Comparison of ENCODE assay signal across 15 cellular contexts in the genomic region with DNA sequence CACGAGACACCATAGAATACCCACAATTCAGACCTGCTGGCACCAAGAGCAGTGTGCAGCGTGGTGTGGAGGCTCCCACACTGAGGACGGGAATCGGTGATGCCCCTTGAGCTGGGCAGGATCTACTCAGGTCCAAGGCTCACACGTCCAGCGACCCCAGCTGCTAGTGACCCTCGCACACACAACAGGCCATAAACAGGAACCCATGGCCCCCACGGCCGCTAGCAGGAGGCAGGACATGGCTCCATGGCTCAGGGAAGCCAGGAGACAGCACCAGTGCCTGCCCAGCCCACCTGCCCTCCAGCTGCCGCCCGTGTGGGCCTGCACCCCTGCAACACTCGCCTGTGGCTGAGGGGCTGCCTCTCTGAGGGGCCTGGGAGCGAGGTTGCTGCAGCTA.
"Had no signal": no experiment of that assay in that cellular context is flagged by ENCODE, and none has a peak within 500 bp of the region (broad histone marks: within the 10 kb centered on the region; RNA-seq: fewer than 3 reads in every experiment).

No MANE protein-coding gene starts in this region.

- H3K36me3 Mint-ChIP-seq: immature natural killer cell; stimulated activated naive B cell treated with anti-CD40 and anti-IgM and Interleukin-4, amounts not matched to agents 10 μg/mL and 1 μg/mL and 100 μg/mL, for 72 hours; WTC11 had no signal

- DNase-seq: activated CD4-positive, alpha-beta T cell treated with anti-CD3 and anti-CD28 coated beads for 48 hours; activated CD8-positive, alpha-beta T cell treated with anti-CD3 and anti-CD28 coated beads for 36 hours; activated naive CD4-positive, alpha-beta T cell treated with Interleukin-2 at 50 U/mL for 16 hours; aorta; effector memory CD4-positive, alpha-beta T cell; foreskin keratinocyte; immature natural killer cell; stimulated activated naive B cell treated with anti-CD40 and anti-IgM and Interleukin-4, amounts not matched to agents 10 μg/mL and 1 μg/mL and 100 μg/mL, for 72 hours; SW 1271; trophoblast cell had no signal

- H3K4me3 Mint-ChIP-seq: activated CD8-positive, alpha-beta T cell treated with anti-CD3 and anti-CD28 coated beads for 36 hours; activated T-helper 17 cell treated with anti-CD3 and anti-CD28 coated beads, Interleukin-2, amount 50 U/mL, for 72 hours; dendritic cell treated with granulocyte-macrophage colony-stimulating factor and Interleukin-4, amounts not matched to agents 40 ng/mL and 50 ng/mL, for 4 days; immature natural killer cell; stimulated activated naive B cell treated with anti-CD40 and anti-IgM and Interleukin-4, amounts not matched to agents 10 μg/mL and 1 μg/mL and 100 μg/mL, for 72 hours; WTC11 had no signal

- H3K9me3 ChIP-seq: breast epithelium, pancreas had no signal

- H3K9me3 Mint-ChIP-seq: activated CD8-positive, alpha-beta T cell treated with anti-CD3 and anti-CD28 coated beads for 36 hours; activated T-helper 17 cell treated with anti-CD3 and anti-CD28 coated beads, Interleukin-2, amount 50 U/mL, for 72 hours; immature natural killer cell; WTC11 had no signal

- ATAC-seq: activated CD8-positive, alpha-beta T cell treated with anti-CD3 and anti-CD28 coated beads for 36 hours; activated T-helper 17 cell treated with anti-CD3 and anti-CD28 coated beads, Interleukin-2, amount 50 U/mL, for 72 hours; foreskin keratinocyte; pancreas; WTC11 had no signal

- H3K27ac ChIP-seq: breast epithelium, foreskin keratinocyte, pancreas had no signal

- H3K36me3 ChIP-seq: breast epithelium, pancreas had no signal

- H3K4me3 ChIP-seq: breast epithelium, pancreas had no signal

- H3K4me1 Mint-ChIP-seq: activated T-helper 17 cell treated with anti-CD3 and anti-CD28 coated beads, Interleukin-2, amount 50 U/mL, for 72 hours; immature natural killer cell had no signal

- H3K27ac Mint-ChIP-seq: activated CD8-positive, alpha-beta T cell treated with anti-CD3 and anti-CD28 coated beads for 36 hours; activated T-helper 17 cell treated with anti-CD3 and anti-CD28 coated beads, Interleukin-2, amount 50 U/mL, for 72 hours; dendritic cell treated with granulocyte-macrophage colony-stimulating factor and Interleukin-4, amounts not matched to agents 40 ng/mL and 50 ng/mL, for 4 days; immature natural killer cell; stimulated activated naive B cell treated with anti-CD40 and anti-IgM and Interleukin-4, amounts not matched to agents 10 μg/mL and 1 μg/mL and 100 μg/mL, for 72 hours; WTC11 had no signal

- H3K27me3 ChIP-seq: pancreas had no signal

- H3K4me1 ChIP-seq: breast epithelium, foreskin keratinocyte, pancreas had no signal
